In genomic region chr19:3687774-3688706, GRCh38 we compare ENCODE assay signal across 10 cellular contexts. TPM values are rescaled to one million over a fixed set of nuclear protein-coding genes. Genes with fewer than 3 reads are reported as not detected.
DNase-seq lines count a peak whose midpoint lies in the region; ATAC-seq and TF ChIP-seq lines count a peak whose summit lies in the region.
"Had no signal": no experiment of that assay in that cellular context is flagged by ENCODE, and none has a peak within 500 bp of the region (broad histone marks: within the 10 kb centered on the region; RNA-seq: fewer than 3 reads in every experiment).

No MANE protein-coding gene starts in this region.

- H3K4me1 ChIP-seq in gastroesophageal sphincter = peaks cover 0 to 71% (median 34%) of the 10 kb centered on the region in 3 donors
- peaks cover 5 to 68% (median 42%) of the 10 kb centered on the region in 6 donors for H3K4me1 ChIP-seq in spleen

- DNase-seq in activated CD4-positive, alpha-beta T cell treated with anti-CD3 and anti-CD28 coated beads for 48 hours = peak; percentile 53
- DNase-seq in spleen (peak; percentile 86), LoVo (ENCODE audit: low spot score) (no peak)

- H3K36me3 ChIP-seq in gastroesophageal sphincter = peaks cover 0 to 28% of the 10 kb centered on the region in 2 donors
- H3K36me3 ChIP-seq in spleen = peaks cover 0 to 28% (median 4%) of the 10 kb centered on the region in 6 donors
- H3K36me3 ChIP-seq: cardiac muscle cell had no signal

- peak; percentile 59 for ATAC-seq in GM21447 (IDR thresholded peaks at IDR 0.05; ENCODE audit: unreplicated experiment)
- no peak for ATAC-seq in gastroesophageal sphincter
- no peak for ATAC-seq in HG03354 (IDR thresholded peaks at IDR 0.05; ENCODE audit: poor library complexity, severe bottlenecking, unreplicated experiment)
- ATAC-seq in GM18858 (IDR thresholded peaks at IDR 0.05; ENCODE audit: unreplicated experiment) = no peak
- ATAC-seq in GM19351 (IDR thresholded peaks at IDR 0.05; ENCODE audit: unreplicated experiment) = no peak

- 80% methylated on average over 1 of the region's 55 CpGs; no CpG with 5 or more reads in 1 of the 2 donors for whole genome bisulfite sequencing in gastroesophageal sphincter (ENCODE audit: low coverage in 1 of 2), 2 donors
- 22 to 53% (median 25%) methylated on average over 13 to 55 of the region's 55 CpGs for WGBS in spleen, 5 donors

- peaks cover 0 to 6% (median 0%) of the 10 kb centered on the region in 3 donors for H3K9me3 ChIP-seq in gastroesophageal sphincter
- peaks cover 0 to 7% (median 2%) of the 10 kb centered on the region in 8 donors for H3K9me3 ChIP-seq in spleen

- intact Hi-C loops in spleen (cut with DNase I; ENCODE audit: low total_unique reads) = no loop called here

- no peaks in the 10 kb centered on the region for H3K27me3 ChIP-seq in gastroesophageal sphincter
- H3K27me3 ChIP-seq in spleen (replicated peaks in 1 of 7) = no peaks in the 10 kb centered on the region
- H3K27me3 ChIP-seq: cardiac muscle cell had no signal

- peak overlapping the region in 3 of 4 donors; percentile 68 to 81 (median 69) for H3K27ac ChIP-seq in gastroesophageal sphincter
- H3K27ac ChIP-seq in spleen = peak overlapping the region; percentile 14 to 82 (median 71)
- H3K27ac ChIP-seq: cardiac muscle cell, HL-60 had no signal

- TF ChIP-seq POLR2A in gastroesophageal sphincter (IDR thresholded peaks at IDR 0.05) (no peak), spleen (IDR thresholded peaks at IDR 0.05) (no peak)

- TF ChIP-seq CTCF in gastroesophageal sphincter (IDR thresholded peaks at IDR 0.05) = no peak
- no peak for TF ChIP-seq CTCF in spleen (IDR thresholded peaks at IDR 0.05 in 8 of 11, conservative IDR thresholded peaks at IDR 0.05 in 3 of 11)

- H3K4me3 ChIP-seq in gastroesophageal sphincter = peak overlapping the region in 1 of 2 donors; percentile 24
- H3K4me3 ChIP-seq in spleen = peak overlapping the region; percentile 14 to 66 (median 34)
- H3K4me3 ChIP-seq: cardiac muscle cell had no signal

- TF ChIP-seq EP300 in gastroesophageal sphincter (IDR thresholded peaks at IDR 0.05) = no peak

RNA-seq across cellular contexts. Expression of gene PIP5K1C, which starts 12.2 kb away (rescaled TPM):
- total RNA-seq in gastroesophageal sphincter (100 to 1,000 TPM in 1 of 4 donors, 10 to 100 TPM in 3; 50.8 to 165 (median 61.5) TPM), spleen (10 to 100 TPM; 30.2 to 41.9 (median 38.8) TPM)
- polyA plus RNA-seq in spleen = 10 to 100 TPM in 1 of 3 donors, 1 to 10 TPM in 2; 6.2 to 21.4 (median 7.6) TPM

RNA-seq across cellular contexts. Expression of gene TJP3, which starts 20.1 kb away (rescaled TPM):
- total RNA-seq in gastroesophageal sphincter (1 to 10 TPM in 1 of 4 donors, under 1 TPM in 1, not detected in 2; 0.78 to 3.6 TPM), spleen (1 to 10 TPM in 6 of 7 donors, under 1 TPM in 1; 0.75 to 9.0 (median 2.5) TPM)
- polyA plus RNA-seq in spleen = 1 to 10 TPM in 2 of 3 donors, under 1 TPM in 1; 0.39 to 1.1 (median 1.1) TPM
